ENCODE assay signal across 7 cellular contexts in genomic region chr15:87977907-87978306, GRCh38.
"Had no signal": no experiment of that assay in that cellular context is flagged by ENCODE, and none has a peak within 500 bp of the region (broad histone marks: within the 10 kb centered on the region; RNA-seq: fewer than 3 reads in every experiment).

No MANE protein-coding gene starts in this region.

- H3K4me3 ChIP-seq: GM23338 had no signal

- H3K4me2 ChIP-seq: GM23338 had no signal

- H2AFZ ChIP-seq: GM23338 had no signal

- DNase-seq: H9, HCEC 1CT, KG1 had no signal

- FAIRE-seq: H1, H54, HTR-8/SVneo had no signal

- ATAC-seq: GM23338 had no signal
